In genomic region chr5:131509811-131510210, GRCh38 we compare ENCODE assay signal across 24 cellular contexts.
DNase-seq lines count a peak whose midpoint lies in the region; ATAC-seq, FAIRE-seq and TF ChIP-seq lines count a peak whose summit lies in the region.
"Had no signal": no experiment of that assay in that cellular context is flagged by ENCODE, and none has a peak within 500 bp of the region (broad histone marks: within the 10 kb centered on the region; RNA-seq: fewer than 3 reads in every experiment).

No MANE protein-coding gene starts in this region.

- no peak for TF ChIP-seq CTCF in K562 (IDR thresholded peaks at IDR 0.05 in 2 of 3, conservative IDR thresholded peaks at IDR 0.05 in 1 of 3; ENCODE audit: insufficient read depth in 2 of 3, low read depth in 1 of 3, low read length in 3 of 3)
- TF ChIP-seq CTCF in upper lobe of right lung (IDR thresholded peaks at IDR 0.05): no peak

- no peaks in the 10 kb centered on the region; the same call in 2 of the 3 replicates for H3K79me2 ChIP-seq in K562 (ENCODE audit: control insufficient read depth, insufficient read depth, low read length)

- FAIRE-seq in K562 (lab: Jason Lieb, UNC): no peak
- FAIRE-seq in GM12892 (lab: Jason Lieb, UNC): no peak
- FAIRE-seq: D721Med had no signal

- no peaks in the 10 kb centered on the region for H3K27me3 Mint-ChIP-seq in activated CD4-positive, alpha-beta T cell treated with anti-CD3 and anti-CD28 coated beads, Interleukin-2, amount 10 ng/mL, durations not matched to agents 24 days and 14 days
- H3K27me3 Mint-ChIP-seq in activated CD4-positive, alpha-beta T cell treated with anti-CD3 and anti-CD28 coated beads, Interleukin-2, amount 10 ng/mL, durations not matched to agents 7 days and 5 days: no peaks in the 10 kb centered on the region
- H3K27me3 Mint-ChIP-seq: T-cell had no signal

- peak; percentile 48 for DNase-seq in activated CD4-positive, alpha-beta T cell treated with anti-CD3 and anti-CD28 coated beads, Interleukin-2, amount 10 ng/mL, durations not matched to agents 24 days and 14 days
- DNase-seq in activated CD4-positive, alpha-beta T cell treated with anti-CD3 and anti-CD28 coated beads, Interleukin-2, amount 10 ng/mL, durations not matched to agents 7 days and 5 days: no peak
- peak; percentile 18 to 70 for DNase-seq in NOMO-1 (lab: John Stamatoyannopoulos, UW; ENCODE audit: unreplicated experiment in 2 of 2)
- no peak for DNase-seq in K562 (ENCODE audit: extremely low read depth in 1 of 4, low spot score in 3 of 4)
- no peak for DNase-seq in upper lobe of right lung
- no peak for DNase-seq in GM12892 (ENCODE audit: insufficient read length)
- DNase-seq: 8988T, C1 segment of cervical spinal cord, DMS53, EL, GF-D8, KBM-7, NCI-H1105 treated with DMSO at 0.1 percent for 48 hours, NCI-H1694 treated with DMSO at 0.1 percent for 48 hours, NCI-H2081 treated with DMSO at 0.1 percent for 48 hours, NCI-H2171 treated with DMSO at 0.1 percent for 48 hours, NCI-H446, NCI-H526, SHP77 treated with DMSO at 0.1 percent for 48 hours, T-cell had no signal

- no TSS peak for BruUV-seq in K562 (replicated peaks; lab: Mats Ljungman, UMichigan)

- no peak overlapping the region for H3K27ac Mint-ChIP-seq in activated CD4-positive, alpha-beta T cell treated with anti-CD3 and anti-CD28 coated beads, Interleukin-2, amount 10 ng/mL, durations not matched to agents 24 days and 14 days
- no peak overlapping the region for H3K27ac Mint-ChIP-seq in activated CD4-positive, alpha-beta T cell treated with anti-CD3 and anti-CD28 coated beads, Interleukin-2, amount 10 ng/mL, durations not matched to agents 7 days and 5 days

- no peaks in the 10 kb centered on the region for H3K9me3 ChIP-seq in K562 (replicated peaks; ENCODE audit: control insufficient read depth, insufficient read depth, low read depth, low read length)
- H3K9me3 ChIP-seq in upper lobe of right lung: no peaks in the 10 kb centered on the region

- H3K36me3 ChIP-seq in K562 (ENCODE audit: control insufficient read depth, insufficient read depth, low read length) (peaks cover 40% of the 10 kb centered on the region; the same call in 2 of the 3 replicates), upper lobe of right lung (peaks cover 8% of the 10 kb centered on the region)

- H3K4me2 ChIP-seq in K562 (ENCODE audit: insufficient read depth, low read length): no peak overlapping the region

- intact Hi-C loops in activated CD4-positive, alpha-beta T cell treated with anti-CD3 and anti-CD28 coated beads, Interleukin-2, amount 10 ng/mL, durations not matched to agents 24 days and 14 days (cut with micrococcal nuclease): no loop called here
- intact Hi-C loops in K562 (cut with micrococcal nuclease) (no loop called here), upper lobe of right lung (cut with DNase I) (no loop called here)

- ATAC-seq in K562: peak; percentile 27; the same call in 1 of the 3 replicates
- ATAC-seq in upper lobe of right lung: peak; percentile 82
- no peak for ATAC-seq in GM19035 (IDR thresholded peaks at IDR 0.05; ENCODE audit: unreplicated experiment)
- ATAC-seq: SK-N-SH treated with all-trans-retinoic acid at 6 μM for 48 hours, T-cell had no signal

- no peak overlapping the region for H3K9ac ChIP-seq in K562 (ENCODE audit: insufficient read depth in 1 of 2, low read depth in 2 of 2, low read length in 2 of 2)

- H3K27me3 ChIP-seq in K562 (ENCODE audit: control insufficient read depth in 2 of 2, insufficient read depth in 2 of 2, low read length in 2 of 2) (no peaks in the 10 kb centered on the region), upper lobe of right lung (no peaks in the 10 kb centered on the region)

- POLR2A ChIA-PET in activated CD4-positive, alpha-beta T cell treated with anti-CD3 and anti-CD28 coated beads, Interleukin-2, amount 10 ng/mL, durations not matched to agents 7 days and 5 days (lab: Charles Lee): no interaction called here
- POLR2A ChIA-PET in K562 (lab: Yijun Ruan, JAX): interaction anchor here (0.7 kb wide), 1 partner anchor 14 kb away, joined by 3 read pairs; no protein-coding TSS in a partner anchor

- H3K27ac ChIP-seq in K562 (ENCODE audit: extremely low read depth, low read depth, low read length) (no peak overlapping the region), upper lobe of right lung (no peak overlapping the region)
- H3K27ac ChIP-seq: RWPE1 had no signal

- H3K9me3 Mint-ChIP-seq in activated CD4-positive, alpha-beta T cell treated with anti-CD3 and anti-CD28 coated beads, Interleukin-2, amount 10 ng/mL, durations not matched to agents 24 days and 14 days: no peaks in the 10 kb centered on the region
- H3K9me3 Mint-ChIP-seq in activated CD4-positive, alpha-beta T cell treated with anti-CD3 and anti-CD28 coated beads, Interleukin-2, amount 10 ng/mL, durations not matched to agents 7 days and 5 days: no peaks in the 10 kb centered on the region
- H3K9me3 Mint-ChIP-seq: T-cell had no signal

- CTCF ChIA-PET in activated CD4-positive, alpha-beta T cell treated with anti-CD3 and anti-CD28 coated beads, Interleukin-2, amount 10 ng/mL, durations not matched to agents 7 days and 5 days (lab: Charles Lee): interaction anchor here (0.7 to 1.6 kb wide), 2 partner anchors 11 to 18 kb away, joined by 4 read pairs; no protein-coding TSS in a partner anchor
- CTCF ChIA-PET in K562 (lab: Yijun Ruan, JAX; ENCODE audit: low intra/inter-chr PET ratio): no interaction called here

- TF ChIP-seq EP300 in K562 (IDR thresholded peaks at IDR 0.05; ENCODE audit: low read length): no peak

- in situ Hi-C loops in K562 (cut with MboI): no loop called here

- H3K4me1 Mint-ChIP-seq in activated CD4-positive, alpha-beta T cell treated with anti-CD3 and anti-CD28 coated beads, Interleukin-2, amount 10 ng/mL, durations not matched to agents 24 days and 14 days: peaks cover 16% of the 10 kb centered on the region
- H3K4me1 Mint-ChIP-seq in activated CD4-positive, alpha-beta T cell treated with anti-CD3 and anti-CD28 coated beads, Interleukin-2, amount 10 ng/mL, durations not matched to agents 7 days and 5 days: peaks cover 26% of the 10 kb centered on the region

- H3K36me3 Mint-ChIP-seq in activated CD4-positive, alpha-beta T cell treated with anti-CD3 and anti-CD28 coated beads, Interleukin-2, amount 10 ng/mL, durations not matched to agents 24 days and 14 days (ENCODE audit: low read depth): peaks cover 29% of the 10 kb centered on the region
- H3K36me3 Mint-ChIP-seq in activated CD4-positive, alpha-beta T cell treated with anti-CD3 and anti-CD28 coated beads, Interleukin-2, amount 10 ng/mL, durations not matched to agents 7 days and 5 days (ENCODE audit: low read depth): peaks cover 29% of the 10 kb centered on the region

- TF ChIP-seq POLR2A in K562 (conservative IDR thresholded peaks at IDR 0.05): no peak
- TF ChIP-seq POLR2A in GM12892 (IDR thresholded peaks at IDR 0.05; ENCODE audit: low read depth, low read length): no peak

- no peaks in the 10 kb centered on the region for H4K20me1 ChIP-seq in K562 (replicated peaks; ENCODE audit: control insufficient read depth, insufficient read depth, low read length)

- no peak for TF ChIP-seq RAD21 in K562 (CRISPR knock-in tag; conservative IDR thresholded peaks at IDR 0.05 in 1 of 2, IDR thresholded peaks at IDR 0.05 in 1 of 2)

- no peak overlapping the region for H2AFZ ChIP-seq in K562 (ENCODE audit: low read depth, low read length)

- no peak overlapping the region for H3K4me3 Mint-ChIP-seq in activated CD4-positive, alpha-beta T cell treated with anti-CD3 and anti-CD28 coated beads, Interleukin-2, amount 10 ng/mL, durations not matched to agents 24 days and 14 days
- H3K4me3 Mint-ChIP-seq in activated CD4-positive, alpha-beta T cell treated with anti-CD3 and anti-CD28 coated beads, Interleukin-2, amount 10 ng/mL, durations not matched to agents 7 days and 5 days: no peak overlapping the region
- H3K4me3 Mint-ChIP-seq: T-cell had no signal

- no peaks in the 10 kb centered on the region for H3K9me1 ChIP-seq in K562 (ENCODE audit: control insufficient read depth, insufficient read depth, low read length)

- no peak overlapping the region for H3K4me3 ChIP-seq in K562
- H3K4me3 ChIP-seq in upper lobe of right lung: no peak overlapping the region

- H3K4me1 ChIP-seq in K562 (replicated peaks in 1 of 2; ENCODE audit: control insufficient read depth in 2 of 2, insufficient read depth in 2 of 2, low read length in 2 of 2) (no peaks in the 10 kb centered on the region), upper lobe of right lung (no peaks in the 10 kb centered on the region)

TF ChIP-seq in K562, 482 proteins besides CTCF, POLR2A, EP300 and RAD21:
- TF ChIP-seq KDM2B (CRISPR knock-in tag; IDR thresholded peaks at IDR 0.05) (no peak), ZFPM2 (CRISPR knock-in tag; IDR thresholded peaks at IDR 0.05) (no peak), POLR2G (IDR thresholded peaks at IDR 0.05; ENCODE audit: low read depth, low read length) (no peak), KAT7 (CRISPR knock-in tag; IDR thresholded peaks at IDR 0.05; ENCODE audit: borderline replicate concordance) (no peak)
- TF ChIP-seq, protein P1, sequence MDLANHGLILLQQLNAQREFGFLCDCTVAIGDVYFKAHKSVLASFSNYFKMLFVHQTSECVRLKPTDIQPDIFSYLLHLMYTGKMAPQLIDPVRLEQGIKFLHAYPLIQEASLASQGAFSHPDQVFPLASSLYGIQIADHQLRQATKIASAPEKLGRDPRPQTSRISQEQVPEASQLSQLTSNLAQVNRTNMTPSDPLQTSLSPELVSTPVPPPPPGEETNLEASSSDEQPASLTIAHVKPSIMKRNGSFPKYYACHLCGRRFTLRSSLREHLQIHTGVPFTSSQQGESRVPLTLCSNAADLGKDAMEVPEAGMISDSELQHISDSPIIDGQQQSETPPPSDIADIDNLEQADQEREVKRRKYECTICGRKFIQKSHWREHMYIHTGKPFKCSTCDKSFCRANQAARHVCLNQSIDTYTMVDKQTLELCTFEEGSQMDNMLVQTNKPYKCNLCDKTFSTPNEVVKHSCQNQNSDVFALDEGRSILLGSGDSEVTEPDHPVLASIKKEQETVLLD (IDR thresholded peaks at IDR 0.05): no peak

Comparison
In these comparisons a context has a peak if more than half of its experiments do, and no peak if none do; other contexts are left out.
1. DNase-seq: peak in activated CD4-positive, alpha-beta T cell treated with anti-CD3 and anti-CD28 coated beads, Interleukin-2, amount 10 ng/mL, durations not matched to agents 24 days and 14 days (single experiment) and NOMO-1 (2 of 2); none in activated CD4-positive, alpha-beta T cell treated with anti-CD3 and anti-CD28 coated beads, Interleukin-2, amount 10 ng/mL, durations not matched to agents 7 days and 5 days (single experiment), K562 (0 of 4), upper lobe of right lung (single experiment) and GM12892 (single experiment).